ENCODE assay signal across 23 cellular contexts in the genomic region with DNA sequence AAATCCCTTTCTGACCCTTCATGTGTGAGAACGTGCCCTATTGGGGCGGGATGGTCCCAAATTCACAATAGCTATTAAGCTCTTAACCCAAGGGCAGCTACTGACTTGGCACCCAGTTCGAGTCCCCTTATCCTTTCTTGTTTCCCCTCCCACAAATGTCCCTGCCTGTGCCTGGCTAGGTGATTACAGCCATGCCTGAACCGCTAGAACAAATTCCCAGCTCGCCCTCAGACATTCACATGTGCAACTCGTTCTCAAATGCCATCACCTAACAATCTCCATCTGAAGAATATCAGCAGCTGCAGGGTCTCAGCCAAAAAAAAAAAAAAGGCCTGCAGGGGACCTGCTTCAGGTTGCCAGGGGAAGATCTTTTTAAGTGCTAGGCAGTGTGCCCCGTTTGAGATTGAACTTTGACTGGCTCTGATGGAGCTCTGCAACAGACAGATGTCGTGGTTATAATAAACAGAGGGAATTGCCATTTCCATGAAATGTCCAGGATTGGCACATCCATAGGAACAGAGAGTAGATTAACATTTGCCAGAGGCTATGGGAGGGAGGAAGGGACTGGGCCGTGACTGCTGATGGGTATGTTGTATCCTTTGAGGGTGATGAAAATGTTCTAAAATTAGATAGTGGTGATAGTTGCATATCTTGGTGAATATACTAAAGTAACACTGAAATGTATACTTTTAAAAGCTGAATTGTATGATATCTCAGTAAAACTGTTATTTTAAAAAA.
DNase-seq lines count a peak whose midpoint lies in the region; ATAC-seq and TF ChIP-seq lines count a peak whose summit lies in the region.
"Had no signal": no experiment of that assay in that cellular context is flagged by ENCODE, and none has a peak within 500 bp of the region (broad histone marks: within the 10 kb centered on the region; RNA-seq: fewer than 3 reads in every experiment).

No MANE protein-coding gene starts in this region.

- H2BK120ac ChIP-seq in IMR-90 (ENCODE audit: low read depth, low read length): peak overlapping the region; percentile 97
- H2BK120ac ChIP-seq in mesendoderm (ENCODE audit: low read depth, low read length): no peak overlapping the region

- BruUV-seq in IMR-90 (replicated peaks; lab: Mats Ljungman, UMichigan): no TSS peak

- H4K20me1 ChIP-seq in IMR-90 (ENCODE audit: insufficient read depth, low read length): no peaks in the 10 kb centered on the region

- H2BK15ac ChIP-seq in IMR-90 (ENCODE audit: low read depth, low read length) (peak overlapping the region; percentile 73; the same call in 2 of the 3 replicates), mesendoderm (replicated peaks; ENCODE audit: low read depth) (no peak overlapping the region)

- H2BK5ac ChIP-seq in IMR-90 (ENCODE audit: low read depth, low read length, poor library complexity, severe bottlenecking) (peak overlapping the region; percentile 92), mesendoderm (ENCODE audit: low read length) (no peak overlapping the region)

- no peak for TF ChIP-seq RAD21 in IMR-90 (IDR thresholded peaks at IDR 0.05; ENCODE audit: low read length)

- no peak overlapping the region for H3K4me3 ChIP-seq in IMR-90 (ENCODE audit: insufficient read depth, low read depth, low read length)
- no peak overlapping the region for H3K4me3 ChIP-seq in ascending aorta
- H3K4me3 ChIP-seq in mesendoderm (ENCODE audit: low read length): no peak overlapping the region
- no peak overlapping the region for H3K4me3 ChIP-seq in stomach

- peak overlapping the region; percentile 96 for H4K5ac ChIP-seq in IMR-90 (ENCODE audit: low read depth, low read length)
- no peak overlapping the region for H4K5ac ChIP-seq in mesendoderm (ENCODE audit: low read length)

- peak overlapping the region; percentile 96 for H2BK20ac ChIP-seq in IMR-90 (ENCODE audit: low read depth, low read length)

- peak overlapping the region; percentile 4 for H2AK9ac ChIP-seq in IMR-90 (replicated peaks; ENCODE audit: low read depth, low read length, poor library complexity)

- H3K4me2 ChIP-seq in IMR-90 (ENCODE audit: low read depth, low read length) (no peak overlapping the region), mesendoderm (ENCODE audit: low read length) (no peak overlapping the region)

- H3K27me3 ChIP-seq in IMR-90 (ENCODE audit: control insufficient read depth, insufficient read depth, low read length) (no peaks in the 10 kb centered on the region), ascending aorta (no peaks in the 10 kb centered on the region), mesendoderm (ENCODE audit: insufficient read depth, low read length, poor library complexity) (no peaks in the 10 kb centered on the region), stomach (no peaks in the 10 kb centered on the region)

- dilution Hi-C loops in IMR-90 (cut with HindIII; ENCODE audit: low sequenced_read_pairs, unreplicated experiment): no loop called here

- peak overlapping the region; percentile 52 for H2AFZ ChIP-seq in IMR-90 (replicated peaks; ENCODE audit: low read length, poor library complexity)

- no peak overlapping the region for H3K9ac ChIP-seq in IMR-90 (ENCODE audit: low read depth, low read length)
- no peak overlapping the region for H3K9ac ChIP-seq in mesendoderm (ENCODE audit: low read length)

- TF ChIP-seq CTCF in IMR-90 (conservative IDR thresholded peaks at IDR 0.05; ENCODE audit: low read depth, low read length) (no peak), ascending aorta (IDR thresholded peaks at IDR 0.05) (no peak), stomach (IDR thresholded peaks at IDR 0.05) (no peak)

- TF ChIP-seq POLR2A in IMR-90 (IDR thresholded peaks at IDR 0.05; ENCODE audit: low read depth, low read length) (no peak), stomach (IDR thresholded peaks at IDR 0.05) (no peak)

- H3K36me3 Mint-ChIP-seq in activated CD4-positive, alpha-beta memory T cell treated with anti-CD3 and anti-CD28 coated beads for 36 hours: no peaks in the 10 kb centered on the region

- 63% methylated on average over 4 of the region's 9 CpGs; no CpG with 5 or more reads in 1 of the 2 experiments for WGBS in IMR-90 (ENCODE audit: extremely low coverage in 2 of 2, insufficient read length in 1 of 2), 2 experiments
- WGBS in mesendoderm (ENCODE audit: extremely low coverage, insufficient coverage, low lambda C conversion rate): no CpG with 5 or more reads among the region's 9 CpGs
- WGBS in stomach, 5 donors: 59 to 74% (median 68%) methylated on average over 9 of the region's 9 CpGs

- peak overlapping the region; percentile 88; the same call in 1 of the 2 replicates for H3K14ac ChIP-seq in IMR-90 (replicated peaks; ENCODE audit: low read depth, low read length)

- H3K27me3 Mint-ChIP-seq in activated CD4-positive, alpha-beta memory T cell treated with anti-CD3 and anti-CD28 coated beads for 36 hours: no peaks in the 10 kb centered on the region
- H3K27me3 Mint-ChIP-seq: activated B cell treated with CpG ODN at 0.5 μM for 24 hours; activated CD4-positive, alpha-beta memory T cell treated with anti-CD3 and anti-CD28 coated beads, Interleukin-2, amount 10 ng/mL, durations not matched to agents 7 days and 5 days had no signal

- POLR2A ChIA-PET in IMR-90 (lab: Charles Lee; ENCODE audit: unreplicated experiment): no interaction called here
- POLR2A ChIA-PET in activated CD4-positive, alpha-beta memory T cell treated with anti-CD3 and anti-CD28 coated beads for 36 hours (lab: Charles Lee): no interaction called here

- H3K9me1 ChIP-seq in IMR-90 (ENCODE audit: insufficient read depth, low read length): peaks cover 6% of the 10 kb centered on the region; the same call in 1 of the 2 replicates

- no peaks in the 10 kb centered on the region for H3K36me3 ChIP-seq in IMR-90 (ENCODE audit: control insufficient read depth, insufficient read depth, low read length)
- H3K36me3 ChIP-seq in ascending aorta: no peaks in the 10 kb centered on the region
- no peaks in the 10 kb centered on the region for H3K36me3 ChIP-seq in mesendoderm (ENCODE audit: control insufficient read depth, insufficient read depth, low read length)
- no peaks in the 10 kb centered on the region for H3K36me3 ChIP-seq in stomach

- H3K18ac ChIP-seq in IMR-90 (ENCODE audit: low read depth, low read length) (peak overlapping the region; percentile 99), mesendoderm (ENCODE audit: low read length) (peak overlapping the region; percentile 56)

- peak overlapping the region; percentile 18; the same call in 1 of the 2 replicates for H3K23ac ChIP-seq in IMR-90 (ENCODE audit: low read depth, low read length)
- H3K23ac ChIP-seq in mesendoderm (ENCODE audit: low read length): no peak overlapping the region

- H2AK5ac ChIP-seq in IMR-90 (ENCODE audit: low read depth, low read length): peak overlapping the region; percentile 32; the same call in 1 of the 2 replicates
- H2AK5ac ChIP-seq in mesendoderm (ENCODE audit: low read length): no peak overlapping the region

- no peaks in the 10 kb centered on the region for H3K9me3 ChIP-seq in IMR-90 (ENCODE audit: control insufficient read depth, insufficient read depth, low read length)
- H3K9me3 ChIP-seq in ascending aorta: no peaks in the 10 kb centered on the region
- no peaks in the 10 kb centered on the region for H3K9me3 ChIP-seq in stomach

- H3K9me3 Mint-ChIP-seq in activated CD4-positive, alpha-beta memory T cell treated with anti-CD3 and anti-CD28 coated beads for 36 hours: no peaks in the 10 kb centered on the region
- H3K9me3 Mint-ChIP-seq: activated B cell treated with CpG ODN at 0.5 μM for 24 hours; activated CD4-positive, alpha-beta memory T cell treated with anti-CD3 and anti-CD28 coated beads, Interleukin-2, amount 10 ng/mL, durations not matched to agents 7 days and 5 days had no signal

- no peaks in the 10 kb centered on the region for H3K4me1 Mint-ChIP-seq in activated CD4-positive, alpha-beta memory T cell treated with anti-CD3 and anti-CD28 coated beads for 36 hours (ENCODE audit: low read depth)
- H3K4me1 Mint-ChIP-seq: activated B cell treated with CpG ODN at 0.5 μM for 24 hours; activated CD4-positive, alpha-beta memory T cell treated with anti-CD3 and anti-CD28 coated beads, Interleukin-2, amount 10 ng/mL, durations not matched to agents 7 days and 5 days had no signal

- in situ Hi-C loops in IMR-90 (cut with MboI; ENCODE audit: low sequenced_read_pairs): loop anchor here (10.0 kb wide), 1 partner anchor 219 kb away; no protein-coding TSS in a partner anchor

- DNase-seq in IMR-90: no peak
- DNase-seq in ascending aorta (ENCODE audit: low spot score in 2 of 2): no peak
- DNase-seq in mesendoderm: no peak
- no peak for DNase-seq in stomach
- no peak for DNase-seq in activated naive CD4-positive, alpha-beta T cell (lab: John Stamatoyannopoulos, UW)
- no peak for DNase-seq in activated CD4-positive, alpha-beta memory T cell treated with anti-CD3 and anti-CD28 coated beads for 36 hours
- no peak for DNase-seq in NCI-H69 (lab: John Stamatoyannopoulos, UW)
- DNase-seq: activated B cell treated with CpG ODN at 0.5 μM for 24 hours; activated CD4-positive, alpha-beta memory T cell treated with anti-CD3 and anti-CD28 coated beads, Interleukin-2, amount 10 ng/mL, durations not matched to agents 7 days and 5 days; activated naive CD4-positive, alpha-beta T cell treated with Interleukin-2 at 50 U/mL for 16 hours; activated T-cell treated with anti-CD3 and anti-CD28 coated beads for 4 hours; anterior cingulate cortex; cerebellar nuclear complex; erythroblast; GDM1; NCI-H1417; NCI-H526; stimulated activated CD4-positive, alpha-beta T cell treated with anti-CD3 and anti-CD28 coated beads, Interleukin-12 subunit alpha, Interleukin-12 subunit beta, amount 100 ng/mL, for 4 hours; stimulated activated CD8-positive, alpha-beta memory T cell treated with anti-CD3 and anti-CD28 coated beads, Interleukin-4, amount 100 ng/mL, for 48 hours; T-helper 9 cell had no signal

- H3K56ac ChIP-seq in IMR-90 (ENCODE audit: extremely low read depth, insufficient read depth, low read length) (peak overlapping the region; percentile 85), mesendoderm (ENCODE audit: low read length) (no peak overlapping the region)

- intact Hi-C loops in IMR-90 (cut with micrococcal nuclease) (no loop called here), ascending aorta (cut with DNase I) (no loop called here), stomach (cut with DNase I; ENCODE audit: low total_unique reads) (no loop called here)
- intact Hi-C loops in activated CD4-positive, alpha-beta memory T cell treated with anti-CD3 and anti-CD28 coated beads for 36 hours (cut with micrococcal nuclease): no loop called here

- H4K91ac ChIP-seq in IMR-90 (ENCODE audit: insufficient read depth, low read depth, low read length): peak overlapping the region; percentile 85

- TF ChIP-seq EP300 in stomach (IDR thresholded peaks at IDR 0.05): no peak

- peak overlapping the region; percentile 92 for H3K4ac ChIP-seq in IMR-90 (ENCODE audit: low read depth, low read length)
- H3K4ac ChIP-seq in mesendoderm (ENCODE audit: low read depth, low read length): no peak overlapping the region

- ATAC-seq in IMR-90 (ENCODE audit: low read depth): no peak
- no peak for ATAC-seq in GM21576 (IDR thresholded peaks at IDR 0.05; ENCODE audit: unreplicated experiment)

- no peaks in the 10 kb centered on the region for H3K79me1 ChIP-seq in IMR-90 (ENCODE audit: low read depth in 1 of 2, low read length in 2 of 2)
- H3K79me1 ChIP-seq in mesendoderm (ENCODE audit: low read length): no peaks in the 10 kb centered on the region

- H4K8ac ChIP-seq in IMR-90 (ENCODE audit: low read depth in 2 of 2, low read length in 2 of 2) (peak overlapping the region; percentile 76 to 93), mesendoderm (ENCODE audit: low read depth, low read length) (no peak overlapping the region)

- H3K4me3 Mint-ChIP-seq in activated CD4-positive, alpha-beta memory T cell treated with anti-CD3 and anti-CD28 coated beads for 36 hours: no peak overlapping the region
- H3K4me3 Mint-ChIP-seq: activated B cell treated with CpG ODN at 0.5 μM for 24 hours; activated CD4-positive, alpha-beta memory T cell treated with anti-CD3 and anti-CD28 coated beads, Interleukin-2, amount 10 ng/mL, durations not matched to agents 7 days and 5 days had no signal

- H3K79me2 ChIP-seq in mesendoderm (ENCODE audit: control insufficient read depth, insufficient read depth, low read length): no peaks in the 10 kb centered on the region

- peak overlapping the region; percentile 39; the same call in 1 of the 2 replicates for H3K27ac ChIP-seq in IMR-90 (ENCODE audit: insufficient read depth, low read length)
- peak overlapping the region; percentile 57 to 76 for H3K27ac ChIP-seq in ascending aorta
- H3K27ac ChIP-seq in mesendoderm (ENCODE audit: low read depth, low read length): no peak overlapping the region
- peak overlapping the region in 3 of 5 donors; percentile 50 to 83 (median 54) for H3K27ac ChIP-seq in stomach
- H3K27ac ChIP-seq: C4-2B, HL-60 had no signal

- CTCF ChIA-PET in IMR-90 (lab: Yijun Ruan, JAX): interaction anchor here (0.6 kb wide), 1 partner anchor 16 kb away, joined by 3 read pairs; no protein-coding TSS in a partner anchor
- CTCF ChIA-PET in activated CD4-positive, alpha-beta memory T cell treated with anti-CD3 and anti-CD28 coated beads for 36 hours (lab: Charles Lee): no interaction called here

- peaks cover 15% of the 10 kb centered on the region for H3K4me1 ChIP-seq in IMR-90 (ENCODE audit: control insufficient read depth, insufficient read depth, low read length)
- peaks cover 0 to 5% of the 10 kb centered on the region in 2 donors for H3K4me1 ChIP-seq in ascending aorta
- H3K4me1 ChIP-seq in mesendoderm (ENCODE audit: control insufficient read depth, low read depth, low read length): peaks cover 2% of the 10 kb centered on the region
- H3K4me1 ChIP-seq in stomach: peaks cover 0 to 10% (median 0%) of the 10 kb centered on the region in 4 donors

- H3K27ac Mint-ChIP-seq in activated CD4-positive, alpha-beta memory T cell treated with anti-CD3 and anti-CD28 coated beads for 36 hours: no peak overlapping the region
- H3K27ac Mint-ChIP-seq: activated B cell treated with CpG ODN at 0.5 μM for 24 hours; activated CD4-positive, alpha-beta memory T cell treated with anti-CD3 and anti-CD28 coated beads, Interleukin-2, amount 10 ng/mL, durations not matched to agents 7 days and 5 days had no signal
